8 cellular contexts compared by ENCODE assay signal in genomic region chr9:118170032-118170955, GRCh38.
A peak's percentile ranks its signal among the peaks of the same experiment; 100 is the strongest.
DNase-seq lines count a peak whose midpoint lies in the region; ATAC-seq and TF ChIP-seq lines count a peak whose summit lies in the region.

No MANE protein-coding gene starts in this region.

- in situ Hi-C loops in ACHN (cut with HindIII; ENCODE audit: low pct_ligation_motif_present, low pct_unique_long_range_greater_than_20kb, low sequenced_read_pairs), result no loop called here

- TF ChIP-seq CTCF in cardiac fibroblast (IDR thresholded peaks at IDR 0.05; ENCODE audit: low read depth, low read length), result peak; percentile 61

- DNase-seq in ACHN, result peak; percentile 75
- peak; percentile 48 for DNase-seq in NCI-H2227 treated with DMSO at 0.1 percent for 48 hours (lab: John Stamatoyannopoulos, UW)
- DNase-seq in cardiac fibroblast (ENCODE audit: low read depth in 2 of 2), result peak; percentile 25 to 51
- peak; percentile 50 to 72 for DNase-seq in lung microvascular endothelial cell (ENCODE audit: low read depth in 2 of 2)
- no peak for DNase-seq in stimulated activated CD4-positive, alpha-beta T cell treated with anti-CD3 and anti-CD28 coated beads, Interleukin-2, amount 100 ng/mL, for 48 hours
- DNase-seq in stimulated activated naive CD4-positive, alpha-beta T cell treated with Interleukin-2 at 50 U/mL for 16 hours (lab: John Stamatoyannopoulos, UW), result no peak
- no peak for DNase-seq in NK-92 (lab: John Stamatoyannopoulos, UW; ENCODE audit: unreplicated experiment)

- H3K4me3 ChIP-seq in cardiac fibroblast (replicated peaks in 1 of 2; ENCODE audit: low read depth in 2 of 2, low read length in 2 of 2), result no peak overlapping the region

- ATAC-seq in GM21529 (IDR thresholded peaks at IDR 0.05; ENCODE audit: unreplicated experiment), result peak; percentile 52

Comparison
In these comparisons a context has a peak if more than half of its experiments do, and no peak if none do; other contexts are left out.
1. DNase-seq: peak in ACHN (single experiment), NCI-H2227 treated with DMSO at 0.1 percent for 48 hours (single experiment), cardiac fibroblast (2 of 2) and lung microvascular endothelial cell (2 of 2); none in stimulated activated CD4-positive, alpha-beta T cell treated with anti-CD3 and anti-CD28 coated beads, Interleukin-2, amount 100 ng/mL, for 48 hours (0 of 2), stimulated activated naive CD4-positive, alpha-beta T cell treated with Interleukin-2 at 50 U/mL for 16 hours (single experiment) and NK-92 (single experiment).